In the genomic region with DNA sequence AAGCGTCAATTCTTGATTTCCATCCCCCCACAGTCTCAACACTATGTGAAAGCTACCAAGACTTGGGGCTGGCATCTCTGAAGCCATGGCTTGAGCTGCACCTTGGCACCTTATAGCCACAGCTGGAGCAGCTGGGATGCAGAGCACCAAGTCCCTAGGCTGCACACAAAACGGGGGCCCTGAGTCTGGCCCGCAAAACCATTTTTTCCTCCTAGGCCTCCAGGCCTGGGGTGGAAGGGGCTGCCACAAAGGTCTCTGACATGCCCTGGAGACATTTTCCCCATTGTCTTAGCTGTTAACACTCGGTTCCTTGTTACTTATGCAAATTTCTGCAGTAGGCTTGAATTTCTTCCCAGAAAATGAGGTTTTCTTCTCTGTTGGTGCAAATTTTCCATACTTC, we compare ENCODE assay signal across 11 cellular contexts.
"Had no signal": no experiment of that assay in that cellular context is flagged by ENCODE, and none has a peak within 500 bp of the region (broad histone marks: within the 10 kb centered on the region; RNA-seq: fewer than 3 reads in every experiment).

No MANE protein-coding gene starts in this region.

- H3K4me1 ChIP-seq: HAP-1 had no signal

- FAIRE-seq: H1, H54 had no signal

- H2AFZ ChIP-seq: GM23248, GM23338 had no signal

- H3K4me2 ChIP-seq: GM23338 had no signal

- H3K9ac ChIP-seq: GM23248 had no signal

- H3K36me3 ChIP-seq: HAP-1 had no signal

- H3K4me1 Mint-ChIP-seq: GM23338, H9 had no signal

- H3K27ac ChIP-seq: GM23248 had no signal

- ATAC-seq: GM23338, HCT116 had no signal

- H3K4me3 Mint-ChIP-seq: GM23338, H9, HFFc6 had no signal

- DNase-seq: GM23248, GOT3, H7, H9, HCEC 1CT, HFFc6 had no signal

- H3K9me3 ChIP-seq: HAP-1 had no signal

- H3K4me3 ChIP-seq: GM23248, GM23338, HAP-1 had no signal

- H3K27ac Mint-ChIP-seq: GM23338, H9, HFFc6 had no signal
